ENCODE assay signal across 8 cellular contexts in the genomic region with DNA sequence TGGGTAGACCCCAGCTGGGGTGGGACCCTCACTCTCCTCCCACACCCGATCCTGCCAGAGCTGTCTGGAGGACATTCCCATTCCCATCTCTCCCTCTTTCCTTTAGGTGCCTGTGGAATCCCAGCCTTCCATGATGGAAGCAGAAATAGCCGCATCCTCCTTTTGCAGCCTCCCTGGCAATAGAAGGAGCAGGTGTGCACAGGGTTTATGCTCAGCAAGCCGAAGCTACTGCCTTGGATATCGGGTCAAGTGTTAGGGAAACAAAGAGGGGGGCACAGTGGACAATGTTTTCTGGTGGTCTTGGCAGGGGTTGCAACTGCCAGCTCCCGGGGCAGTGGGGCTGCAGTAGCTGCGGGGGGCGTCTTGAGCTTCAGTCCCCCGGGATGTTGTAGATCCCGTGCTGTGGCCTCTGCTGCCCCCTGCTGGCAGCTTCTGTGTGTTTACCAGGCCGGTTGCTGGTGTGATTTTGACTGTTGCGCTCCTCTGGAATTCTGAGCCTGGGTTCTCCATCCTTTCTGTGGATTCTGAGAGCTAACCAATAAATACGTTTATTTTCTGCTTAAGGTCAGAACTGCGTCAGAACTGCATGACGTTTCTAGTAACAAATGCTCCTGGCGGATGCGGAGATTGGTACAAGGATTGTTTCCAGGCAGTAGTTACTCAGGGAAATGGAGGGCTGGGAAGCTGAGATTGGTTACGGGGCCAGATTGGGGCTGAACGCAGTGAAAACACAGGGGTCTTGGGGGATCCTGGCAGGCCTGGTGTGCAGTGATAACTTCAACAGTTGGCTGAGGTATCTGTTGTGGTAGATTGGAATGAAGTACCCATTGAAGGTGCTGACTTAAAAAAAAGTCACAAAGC. TPM values are rescaled to one million over a fixed set of nuclear protein-coding genes. Genes with fewer than 3 reads are reported as not detected.
DNase-seq lines count a peak whose midpoint lies in the region; ATAC-seq and TF ChIP-seq lines count a peak whose summit lies in the region.
"Not testable (repeated sequence)": the region's sequence is repeated elsewhere in the genome, so short reads cannot be mapped to it uniquely, and the experiment has no call there.

No MANE protein-coding gene starts in this region.

- not testable (repeated sequence) for H3K36me3 Mint-ChIP-seq in Caco-2 (ENCODE audit: insufficient read depth, unreplicated experiment); stimulated activated effector memory CD8-positive, alpha-beta T cell treated with anti-CD3 and anti-CD28 coated beads, Interleukin-12 subunit alpha, Interleukin-12 subunit beta, amount 100 ng/mL, for 72 hours

- not testable (repeated sequence) for H3K27me3 ChIP-seq in Caco-2 (replicated peaks; ENCODE audit: control insufficient read depth, insufficient read depth, low read length); ascending aorta
- H3K27me3 ChIP-seq in heart right ventricle: peaks cover 0 to 67% (median 50%) of the 10 kb centered on the region in 7 donors

- not testable (repeated sequence) for H3K4me1 ChIP-seq in Caco-2, ascending aorta, heart right ventricle

- TF ChIP-seq CTCF in Caco-2 (IDR thresholded peaks at IDR 0.05; ENCODE audit: insufficient read depth in 1 of 2, low read depth in 1 of 2, low read length in 1 of 2, severe bottlenecking in 1 of 2, unreplicated experiment in 1 of 2) (peak; percentile 63 to 66), ascending aorta (IDR thresholded peaks at IDR 0.05) (peak in 2 of 3 experiments; percentile 66 to 67), heart right ventricle (IDR thresholded peaks at IDR 0.05) (peak; percentile 57 to 79 (median 71))
- not testable (repeated sequence) for TF ChIP-seq CTCF in omental fat pad (IDR thresholded peaks at IDR 0.05)

- WGBS in heart right ventricle, 2 donors: 24 to 32% methylated on average over 14 to 16 of the region's 18 CpGs

- intact Hi-C loops in Caco-2 (cut with micrococcal nuclease; ENCODE audit: unreplicated experiment); ascending aorta (cut with DNase I); heart right ventricle (cut with DNase I): not testable (repeated sequence)

- not testable (repeated sequence) for H3K27ac ChIP-seq in ascending aorta, heart right ventricle

- H3K27me3 Mint-ChIP-seq in Caco-2 (ENCODE audit: insufficient read depth, unreplicated experiment): peaks cover 12% of the 10 kb centered on the region

- not testable (repeated sequence) for H3K36me3 ChIP-seq in Caco-2 (ENCODE audit: control insufficient read depth, insufficient read depth, low read length); ascending aorta; heart right ventricle

- DNase-seq in Caco-2 (peak; percentile 65 to 71), NCI-H526 (lab: John Stamatoyannopoulos, UW) (peak; percentile 7 to 80), ascending aorta (ENCODE audit: low spot score in 2 of 2) (peak in 1 of 2 donors; percentile 72), heart right ventricle (peak; percentile 49 to 63), omental fat pad (ENCODE audit: low spot score) (peak; percentile 85)
- DNase-seq in activated CD4-positive, CD25-positive, alpha-beta regulatory T cell treated with anti-CD3 and anti-CD28 coated beads, Interleukin-2, amount 50 U/mL, for 72 hours: peak; percentile 66
- DNase-seq in stimulated activated effector memory CD8-positive, alpha-beta T cell treated with anti-CD3 and anti-CD28 coated beads, Interleukin-12 subunit alpha, Interleukin-12 subunit beta, amount 100 ng/mL, for 72 hours (ENCODE audit: low spot score in 2 of 2): peak; percentile 53 to 77

- not testable (repeated sequence) for H3K4me3 ChIP-seq in Caco-2 (ENCODE audit: low read depth, low read length); ascending aorta; heart right ventricle

- ATAC-seq in HG03175 (IDR thresholded peaks at IDR 0.05; ENCODE audit: unreplicated experiment): peak; percentile 48
- peak; percentile 58 to 80 (median 66) for ATAC-seq in heart right ventricle
- ATAC-seq in omental fat pad (ENCODE audit: low FRiP score): not testable (repeated sequence)
- ATAC-seq in stimulated activated effector memory CD8-positive, alpha-beta T cell treated with anti-CD3 and anti-CD28 coated beads, Interleukin-12 subunit alpha, Interleukin-12 subunit beta, amount 100 ng/mL, for 72 hours: peak; percentile 64

- POLR2A ChIA-PET in Caco-2 (lab: Charles Lee): not testable (repeated sequence)

- H3K27ac Mint-ChIP-seq in Caco-2 (ENCODE audit: unreplicated experiment): not testable (repeated sequence)
- H3K27ac Mint-ChIP-seq in stimulated activated effector memory CD8-positive, alpha-beta T cell treated with anti-CD3 and anti-CD28 coated beads, Interleukin-12 subunit alpha, Interleukin-12 subunit beta, amount 100 ng/mL, for 72 hours: peak overlapping the region; percentile 64

- not testable (repeated sequence) for H3K4me3 Mint-ChIP-seq in Caco-2 (ENCODE audit: unreplicated experiment)
- peak overlapping the region; percentile 31 for H3K4me3 Mint-ChIP-seq in stimulated activated effector memory CD8-positive, alpha-beta T cell treated with anti-CD3 and anti-CD28 coated beads, Interleukin-12 subunit alpha, Interleukin-12 subunit beta, amount 100 ng/mL, for 72 hours

- not testable (repeated sequence) for BruUV-seq in Caco-2 (replicated peaks; lab: Mats Ljungman, UMichigan)

- not testable (repeated sequence) for H3K9me3 ChIP-seq in Caco-2, ascending aorta, heart right ventricle

- H3K4me1 Mint-ChIP-seq in Caco-2 (ENCODE audit: low read depth, unreplicated experiment): not testable (repeated sequence)
- H3K4me1 Mint-ChIP-seq in stimulated activated effector memory CD8-positive, alpha-beta T cell treated with anti-CD3 and anti-CD28 coated beads, Interleukin-12 subunit alpha, Interleukin-12 subunit beta, amount 100 ng/mL, for 72 hours: peaks cover 22% of the 10 kb centered on the region

- H3K9me3 Mint-ChIP-seq in Caco-2 (ENCODE audit: unreplicated experiment); stimulated activated effector memory CD8-positive, alpha-beta T cell treated with anti-CD3 and anti-CD28 coated beads, Interleukin-12 subunit alpha, Interleukin-12 subunit beta, amount 100 ng/mL, for 72 hours: not testable (repeated sequence)

- CTCF ChIA-PET in Caco-2 (lab: Charles Lee): interaction anchor here (0.7 to 2.6 kb wide), 6 partner anchors 8 to 537 kb away, joined by 3 to 9 read pairs (median 4); no protein-coding TSS in a partner anchor

RNA-seq across cellular contexts. Expression of gene IFT22, which starts 31.2 kb away (rescaled TPM):
- total RNA-seq in Caco-2 (2022) (14.4 and 17.4 TPM in 2 replicates), ascending aorta (19.8 TPM), heart right ventricle (10 to 100 TPM; 19.9 to 44.1 (median 32.5) TPM), omental fat pad (10 to 100 TPM in 2 of 4 donors, 1 to 10 TPM in 2; 8.4 to 21.4 (median 12.6) TPM)
- 10 to 100 TPM; 11.3 to 37.9 TPM for polyA plus RNA-seq in heart right ventricle

RNA-seq across cellular contexts. Expression of gene FIS1, which starts 45.5 kb away (rescaled TPM):
- total RNA-seq in Caco-2 (2022) (97.9 and 99.9 TPM in 2 replicates), ascending aorta (266 TPM), heart right ventricle (100 to 1,000 TPM; 251 to 350 (median 292) TPM), omental fat pad (100 to 1,000 TPM; 243 to 384 (median 344) TPM)
- polyA plus RNA-seq in heart right ventricle: 100 to 1,000 TPM; 147 to 439 TPM

RNA-seq across cellular contexts. Expression of gene CLDN15, which starts 52.8 kb away (rescaled TPM):
- 9.1 and 10.0 TPM in 2 replicates for total RNA-seq in Caco-2 (2022)
- total RNA-seq in ascending aorta: 27.7 TPM
- 1 to 10 TPM; 1.2 to 3.3 (median 1.7) TPM for total RNA-seq in heart right ventricle
- polyA plus RNA-seq in heart right ventricle: 1 to 10 TPM; 3.8 to 5.4 TPM
- 100 to 1,000 TPM in 1 of 4 donors, 10 to 100 TPM in 3; 43.3 to 280 (median 60.5) TPM for total RNA-seq in omental fat pad
